Comparison of ENCODE assay signal across 1 cellular context in the genomic region with DNA sequence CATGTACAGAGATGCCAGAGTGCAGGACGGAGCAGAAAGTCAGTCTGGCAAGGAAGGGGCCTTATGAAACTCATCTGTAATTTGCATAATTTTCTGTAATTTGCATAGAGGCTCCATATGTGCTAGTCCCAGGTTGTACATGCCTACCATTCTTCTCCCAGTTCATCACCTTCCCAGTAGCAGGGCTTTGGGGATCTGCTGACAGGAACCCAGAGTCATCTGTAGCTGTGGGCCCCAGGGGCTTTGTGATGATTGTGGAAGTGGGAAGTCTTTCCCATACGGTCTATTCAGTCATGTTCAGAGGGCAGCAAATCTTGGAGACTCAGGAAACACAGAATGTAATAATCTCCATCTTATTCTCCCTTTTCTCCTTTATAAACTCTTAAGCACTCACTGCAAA.
A peak's percentile ranks its signal among the peaks of the same experiment; 100 is the strongest.
TF ChIP-seq lines count a peak whose summit lies in the region.

No MANE protein-coding gene starts in this region.

TF ChIP-seq in GM23338, 12 proteins besides CTCF, POLR2A, EP300 and RAD21:
- TF ChIP-seq, protein P1, sequence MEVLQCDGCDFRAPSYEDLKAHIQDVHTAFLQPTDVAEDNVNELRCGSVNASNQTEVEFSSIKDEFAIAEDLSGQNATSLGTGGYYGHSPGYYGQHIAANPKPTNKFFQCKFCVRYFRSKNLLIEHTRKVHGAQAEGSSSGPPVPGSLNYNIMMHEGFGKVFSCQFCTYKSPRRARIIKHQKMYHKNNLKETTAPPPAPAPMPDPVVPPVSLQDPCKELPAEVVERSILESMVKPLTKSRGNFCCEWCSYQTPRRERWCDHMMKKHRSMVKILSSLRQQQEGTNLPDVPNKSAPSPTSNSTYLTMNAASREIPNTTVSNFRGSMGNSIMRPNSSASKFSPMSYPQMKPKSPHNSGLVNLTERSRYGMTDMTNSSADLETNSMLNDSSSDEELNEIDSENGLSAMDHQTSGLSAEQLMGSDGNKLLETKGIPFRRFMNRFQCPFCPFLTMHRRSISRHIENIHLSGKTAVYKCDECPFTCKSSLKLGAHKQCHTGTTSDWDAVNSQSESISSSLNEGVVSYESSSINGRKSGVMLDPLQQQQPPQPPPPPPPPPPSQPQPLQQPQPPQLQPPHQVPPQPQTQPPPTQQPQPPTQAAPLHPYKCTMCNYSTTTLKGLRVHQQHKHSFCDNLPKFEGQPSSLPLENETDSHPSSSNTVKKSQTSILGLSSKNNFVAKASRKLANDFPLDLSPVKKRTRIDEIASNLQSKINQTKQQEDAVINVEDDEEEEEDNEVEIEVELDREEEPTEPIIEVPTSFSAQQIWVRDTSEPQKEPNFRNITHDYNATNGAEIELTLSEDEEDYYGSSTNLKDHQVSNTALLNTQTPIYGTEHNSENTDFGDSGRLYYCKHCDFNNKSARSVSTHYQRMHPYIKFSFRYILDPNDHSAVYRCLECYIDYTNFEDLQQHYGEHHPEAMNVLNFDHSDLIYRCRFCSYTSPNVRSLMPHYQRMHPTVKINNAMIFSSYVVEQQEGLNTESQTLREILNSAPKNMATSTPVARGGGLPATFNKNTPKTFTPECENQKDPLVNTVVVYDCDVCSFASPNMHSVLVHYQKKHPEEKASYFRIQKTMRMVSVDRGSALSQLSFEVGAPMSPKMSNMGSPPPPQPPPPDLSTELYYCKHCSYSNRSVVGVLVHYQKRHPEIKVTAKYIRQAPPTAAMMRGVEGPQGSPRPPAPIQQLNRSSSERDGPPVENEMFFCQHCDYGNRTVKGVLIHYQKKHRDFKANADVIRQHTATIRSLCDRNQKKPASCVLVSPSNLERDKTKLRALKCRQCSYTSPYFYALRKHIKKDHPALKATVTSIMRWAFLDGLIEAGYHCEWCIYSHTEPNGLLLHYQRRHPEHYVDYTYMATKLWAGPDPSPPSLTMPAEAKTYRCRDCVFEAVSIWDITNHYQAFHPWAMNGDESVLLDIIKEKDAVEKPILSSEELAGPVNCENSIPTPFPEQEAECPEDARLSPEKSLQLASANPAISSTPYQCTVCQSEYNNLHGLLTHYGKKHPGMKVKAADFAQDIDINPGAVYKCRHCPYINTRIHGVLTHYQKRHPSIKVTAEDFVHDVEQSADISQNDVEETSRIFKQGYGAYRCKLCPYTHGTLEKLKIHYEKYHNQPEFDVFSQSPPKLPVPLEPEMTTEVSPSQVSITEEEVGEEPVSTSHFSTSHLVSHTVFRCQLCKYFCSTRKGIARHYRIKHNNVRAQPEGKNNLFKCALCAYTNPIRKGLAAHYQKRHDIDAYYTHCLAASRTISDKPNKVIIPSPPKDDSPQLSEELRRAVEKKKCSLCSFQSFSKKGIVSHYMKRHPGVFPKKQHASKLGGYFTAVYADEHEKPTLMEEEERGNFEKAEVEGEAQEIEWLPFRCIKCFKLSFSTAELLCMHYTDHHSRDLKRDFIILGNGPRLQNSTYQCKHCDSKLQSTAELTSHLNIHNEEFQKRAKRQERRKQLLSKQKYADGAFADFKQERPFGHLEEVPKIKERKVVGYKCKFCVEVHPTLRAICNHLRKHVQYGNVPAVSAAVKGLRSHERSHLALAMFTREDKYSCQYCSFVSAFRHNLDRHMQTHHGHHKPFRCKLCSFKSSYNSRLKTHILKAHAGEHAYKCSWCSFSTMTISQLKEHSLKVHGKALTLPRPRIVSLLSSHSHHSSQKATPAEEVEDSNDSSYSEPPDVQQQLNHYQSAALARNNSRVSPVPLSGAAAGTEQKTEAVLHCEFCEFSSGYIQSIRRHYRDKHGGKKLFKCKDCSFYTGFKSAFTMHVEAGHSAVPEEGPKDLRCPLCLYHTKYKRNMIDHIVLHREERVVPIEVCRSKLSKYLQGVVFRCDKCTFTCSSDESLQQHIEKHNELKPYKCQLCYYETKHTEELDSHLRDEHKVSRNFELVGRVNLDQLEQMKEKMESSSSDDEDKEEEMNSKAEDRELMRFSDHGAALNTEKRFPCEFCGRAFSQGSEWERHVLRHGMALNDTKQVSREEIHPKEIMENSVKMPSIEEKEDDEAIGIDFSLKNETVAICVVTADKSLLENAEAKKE (CRISPR knock-in tag; IDR thresholded peaks at IDR 0.05) = 0 out of 2 replicates have a peak, but pooled peaks have one; percentile 51
- TF ChIP-seq, protein P2, sequence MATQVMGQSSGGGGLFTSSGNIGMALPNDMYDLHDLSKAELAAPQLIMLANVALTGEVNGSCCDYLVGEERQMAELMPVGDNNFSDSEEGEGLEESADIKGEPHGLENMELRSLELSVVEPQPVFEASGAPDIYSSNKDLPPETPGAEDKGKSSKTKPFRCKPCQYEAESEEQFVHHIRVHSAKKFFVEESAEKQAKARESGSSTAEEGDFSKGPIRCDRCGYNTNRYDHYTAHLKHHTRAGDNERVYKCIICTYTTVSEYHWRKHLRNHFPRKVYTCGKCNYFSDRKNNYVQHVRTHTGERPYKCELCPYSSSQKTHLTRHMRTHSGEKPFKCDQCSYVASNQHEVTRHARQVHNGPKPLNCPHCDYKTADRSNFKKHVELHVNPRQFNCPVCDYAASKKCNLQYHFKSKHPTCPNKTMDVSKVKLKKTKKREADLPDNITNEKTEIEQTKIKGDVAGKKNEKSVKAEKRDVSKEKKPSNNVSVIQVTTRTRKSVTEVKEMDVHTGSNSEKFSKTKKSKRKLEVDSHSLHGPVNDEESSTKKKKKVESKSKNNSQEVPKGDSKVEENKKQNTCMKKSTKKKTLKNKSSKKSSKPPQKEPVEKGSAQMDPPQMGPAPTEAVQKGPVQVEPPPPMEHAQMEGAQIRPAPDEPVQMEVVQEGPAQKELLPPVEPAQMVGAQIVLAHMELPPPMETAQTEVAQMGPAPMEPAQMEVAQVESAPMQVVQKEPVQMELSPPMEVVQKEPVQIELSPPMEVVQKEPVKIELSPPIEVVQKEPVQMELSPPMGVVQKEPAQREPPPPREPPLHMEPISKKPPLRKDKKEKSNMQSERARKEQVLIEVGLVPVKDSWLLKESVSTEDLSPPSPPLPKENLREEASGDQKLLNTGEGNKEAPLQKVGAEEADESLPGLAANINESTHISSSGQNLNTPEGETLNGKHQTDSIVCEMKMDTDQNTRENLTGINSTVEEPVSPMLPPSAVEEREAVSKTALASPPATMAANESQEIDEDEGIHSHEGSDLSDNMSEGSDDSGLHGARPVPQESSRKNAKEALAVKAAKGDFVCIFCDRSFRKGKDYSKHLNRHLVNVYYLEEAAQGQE (IDR thresholded peaks at IDR 0.05; ENCODE audit: unreplicated experiment) = no peak
- TF ChIP-seq EZH2 (IDR thresholded peaks at IDR 0.05; ENCODE audit: low read depth, unreplicated experiment) (no peak), POLR2AphosphoS5 (IDR thresholded peaks at IDR 0.05; ENCODE audit: low read depth) (no peak), STAT1 (IDR thresholded peaks at IDR 0.05; ENCODE audit: unreplicated experiment) (no peak), ZNF114 (CRISPR knock-in tag; IDR thresholded peaks at IDR 0.05) (no peak), CREB1 (CRISPR knock-in tag; IDR thresholded peaks at IDR 0.05; ENCODE audit: low read depth) (no peak)
- TF ChIP-seq, protein P3, sequence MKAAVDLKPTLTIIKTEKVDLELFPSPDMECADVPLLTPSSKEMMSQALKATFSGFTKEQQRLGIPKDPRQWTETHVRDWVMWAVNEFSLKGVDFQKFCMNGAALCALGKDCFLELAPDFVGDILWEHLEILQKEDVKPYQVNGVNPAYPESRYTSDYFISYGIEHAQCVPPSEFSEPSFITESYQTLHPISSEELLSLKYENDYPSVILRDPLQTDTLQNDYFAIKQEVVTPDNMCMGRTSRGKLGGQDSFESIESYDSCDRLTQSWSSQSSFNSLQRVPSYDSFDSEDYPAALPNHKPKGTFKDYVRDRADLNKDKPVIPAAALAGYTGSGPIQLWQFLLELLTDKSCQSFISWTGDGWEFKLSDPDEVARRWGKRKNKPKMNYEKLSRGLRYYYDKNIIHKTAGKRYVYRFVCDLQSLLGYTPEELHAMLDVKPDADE (IDR thresholded peaks at IDR 0.05) = no peak
